In genomic region chr20:58378704-58379103, GRCh38 we compare ENCODE assay signal across 26 cellular contexts. TPM values are rescaled to one million over a fixed set of nuclear protein-coding genes. Genes with fewer than 3 reads are reported as not detected.
A peak's percentile ranks its signal among the peaks of the same experiment; 100 is the strongest.
DNase-seq lines count a peak whose midpoint lies in the region; ATAC-seq and TF ChIP-seq lines count a peak whose summit lies in the region.
"Had no signal": no experiment of that assay in that cellular context is flagged by ENCODE, and none has a peak within 500 bp of the region (broad histone marks: within the 10 kb centered on the region; RNA-seq: fewer than 3 reads in every experiment).

No MANE protein-coding gene starts in this region.

- H3K4me1 ChIP-seq in OCI-LY1 (ENCODE audit: insufficient read depth, low read length, severe bottlenecking), result no peaks in the 10 kb centered on the region
- no peaks in the 10 kb centered on the region for H3K4me1 ChIP-seq in testis
- H3K4me1 ChIP-seq: right atrium auricular region had no signal

- H3K9me3 ChIP-seq in OCI-LY1 (ENCODE audit: low read length) (peaks cover 10% of the 10 kb centered on the region; the same call in 1 of the 2 replicates), testis (no peaks in the 10 kb centered on the region)
- H3K9me3 ChIP-seq: right atrium auricular region had no signal

- H3K27me3 ChIP-seq in OCI-LY1 (ENCODE audit: insufficient read depth, low read length) (peaks cover 4% of the 10 kb centered on the region; the same call in 1 of the 2 replicates), testis (no peaks in the 10 kb centered on the region)
- H3K27me3 ChIP-seq: BLaER1 treated with 17β-estradiol and CSF1 and Interleukin-3, amounts not matched to agents 10 nM and 100 nM; right atrium auricular region had no signal

- no peaks in the 10 kb centered on the region for H3K79me2 ChIP-seq in OCI-LY1 (ENCODE audit: insufficient read depth, low read length)

- no peaks in the 10 kb centered on the region for H3K36me3 Mint-ChIP-seq in activated CD8-positive, alpha-beta memory T cell treated with anti-CD3 and anti-CD28 coated beads, Interleukin-2, amount 10 ng/mL, durations not matched to agents 7 days and 5 days
- peaks cover 8 to 11% of the 10 kb centered on the region in 2 donors for H3K36me3 Mint-ChIP-seq in activated naive CD4-positive, alpha-beta T cell treated with anti-CD3 and anti-CD28 coated beads, Interleukin-2, amount 50 U/mL, for 72 hours

- no peak overlapping the region for H3K4me3 ChIP-seq in OCI-LY1 (ENCODE audit: low read depth, low read length, poor library complexity, severe bottlenecking)
- H3K4me3 ChIP-seq in choroid plexus epithelial cell (ENCODE audit: low read depth, low read length), result no peak overlapping the region
- H3K4me3 ChIP-seq in retinal pigment epithelial cell (ENCODE audit: low read length), result no peak overlapping the region
- no peak overlapping the region for H3K4me3 ChIP-seq in testis
- H3K4me3 ChIP-seq: BLaER1 treated with 17β-estradiol and CSF1 and Interleukin-3, amounts not matched to agents 10 nM and 100 nM; coronary artery; heart left ventricle; right atrium auricular region had no signal

- no peaks in the 10 kb centered on the region; the same call in 1 of the 2 replicates for H3K36me3 ChIP-seq in OCI-LY1 (ENCODE audit: insufficient read depth, low read length)
- H3K36me3 ChIP-seq in testis (ENCODE audit: low read depth, missing control alignments), result no peaks in the 10 kb centered on the region
- H3K36me3 ChIP-seq: BLaER1 treated with 17β-estradiol and CSF1 and Interleukin-3, amounts not matched to agents 10 nM and 100 nM; heart left ventricle; right atrium auricular region; WERI-Rb-1 had no signal

- H3K9ac ChIP-seq in OCI-LY1 (ENCODE audit: low read length), result no peak overlapping the region
- H3K9ac ChIP-seq: BLaER1 treated with 17β-estradiol and CSF1 and Interleukin-3, amounts not matched to agents 10 nM and 100 nM had no signal

- no peaks in the 10 kb centered on the region for H3K9me2 ChIP-seq in OCI-LY1 (ENCODE audit: low read depth, low read length)

- ATAC-seq in activated CD8-positive, alpha-beta memory T cell treated with anti-CD3 and anti-CD28 coated beads, Interleukin-2, amount 10 ng/mL, durations not matched to agents 7 days and 5 days, result no peak
- ATAC-seq in activated naive CD4-positive, alpha-beta T cell treated with anti-CD3 and anti-CD28 coated beads, Interleukin-2, amount 50 U/mL, for 72 hours, result no peak
- ATAC-seq: activated T-helper 17 cell treated with anti-CD3 and anti-CD28 coated beads, Interleukin-2, amount 50 U/mL, for 72 hours; heart left ventricle; left lobe of liver; naive thymus-derived CD4-positive, alpha-beta T cell; stimulated activated naive CD8-positive, alpha-beta T cell treated with anti-CD3 and anti-CD28 coated beads, Interleukin-15, amount 100 ng/mL, for 72 hours had no signal

- 75 to 76% methylated on average over 3 of the region's 3 CpGs for WGBS in testis, 2 donors

- CTCF ChIA-PET in activated CD8-positive, alpha-beta memory T cell treated with anti-CD3 and anti-CD28 coated beads, Interleukin-2, amount 10 ng/mL, durations not matched to agents 7 days and 5 days (lab: Charles Lee), result no interaction called here

- TF ChIP-seq CTCF in OCI-LY1 (IDR thresholded peaks at IDR 0.05; ENCODE audit: low read length), result peak; percentile 28; the same call in 1 of the 2 replicates
- TF ChIP-seq CTCF in choroid plexus epithelial cell (conservative IDR thresholded peaks at IDR 0.05; ENCODE audit: low read depth, low read length), result peak; percentile 26
- TF ChIP-seq CTCF in retinal pigment epithelial cell (conservative IDR thresholded peaks at IDR 0.05; ENCODE audit: low read depth, low read length), result peak; percentile 20
- TF ChIP-seq CTCF in testis (IDR thresholded peaks at IDR 0.05), result no peak

- peak; percentile 22 for DNase-seq in SIG-M5 treated with dmso at 0.1 percent for 504 hours (lab: John Stamatoyannopoulos, UW; ENCODE audit: unreplicated experiment)
- DNase-seq in SIG-M5 (lab: John Stamatoyannopoulos, UW), result no peak
- no peak for DNase-seq in choroid plexus epithelial cell (ENCODE audit: low read depth)
- DNase-seq in retinal pigment epithelial cell (ENCODE audit: low read depth), result no peak
- DNase-seq in activated CD8-positive, alpha-beta memory T cell treated with anti-CD3 and anti-CD28 coated beads, Interleukin-2, amount 10 ng/mL, durations not matched to agents 7 days and 5 days, result no peak
- DNase-seq in testis, result no peak
- no peak for DNase-seq in activated naive CD4-positive, alpha-beta T cell treated with anti-CD3 and anti-CD28 coated beads, Interleukin-2, amount 50 U/mL, for 72 hours (ENCODE audit: low spot score in 2 of 2)
- DNase-seq: 8988T; activated CD4-positive, alpha-beta T cell treated with anti-CD3 and anti-CD28 coated beads, Interleukin-2, amount 50 U/mL, for 1 hour; activated naive CD8-positive, alpha-beta T cell treated with anti-CD3 and anti-CD28 coated beads, Interleukin-2, amount 10 ng/mL, durations not matched to agents 7 days and 5 days; EL; heart left ventricle; mesendoderm; naive thymus-derived CD4-positive, alpha-beta T cell; NCI-H2081 treated with DMSO at 0.1 percent for 48 hours; NCI-H446; stimulated activated naive CD8-positive, alpha-beta T cell treated with anti-CD3 and anti-CD28 coated beads, Interleukin-15, amount 100 ng/mL, for 72 hours; trophoblast cell; WERI-Rb-1 had no signal

- H3F3A ChIP-seq in OCI-LY1 (ENCODE audit: insufficient read depth, low read length), result no peaks in the 10 kb centered on the region

- TF ChIP-seq POLR2A in testis (IDR thresholded peaks at IDR 0.05), result no peak

- no peak overlapping the region for H3K4me2 ChIP-seq in OCI-LY1 (ENCODE audit: low read length)

- H3K4me3 Mint-ChIP-seq in activated CD8-positive, alpha-beta memory T cell treated with anti-CD3 and anti-CD28 coated beads, Interleukin-2, amount 10 ng/mL, durations not matched to agents 7 days and 5 days, result no peak overlapping the region
- H3K4me3 Mint-ChIP-seq: activated naive CD8-positive, alpha-beta T cell treated with anti-CD3 and anti-CD28 coated beads, Interleukin-2, amount 10 ng/mL, durations not matched to agents 7 days and 5 days; activated T-helper 17 cell treated with anti-CD3 and anti-CD28 coated beads, Interleukin-2, amount 50 U/mL, for 72 hours; naive thymus-derived CD4-positive, alpha-beta T cell; stimulated activated naive CD8-positive, alpha-beta T cell treated with anti-CD3 and anti-CD28 coated beads, Interleukin-15, amount 100 ng/mL, for 72 hours; T-helper 2 cell treated with Interferon-gamma antibody and Interleukin-4, amounts not matched to agents 5 μg/mL and 100 μg/mL, for 36 hours had no signal

- intact Hi-C loops in testis (cut with DNase I; ENCODE audit: low total_unique reads), result no loop called here

- no peak overlapping the region for H3K27ac ChIP-seq in OCI-LY1 (ENCODE audit: low read depth, low read length, poor library complexity, severe bottlenecking)
- no peak overlapping the region for H3K27ac ChIP-seq in testis
- H3K27ac ChIP-seq: BLaER1 treated with 17β-estradiol and CSF1 and Interleukin-3, amounts not matched to agents 10 nM and 100 nM; coronary artery; heart left ventricle; right atrium auricular region; WERI-Rb-1 had no signal

- H2AFZ ChIP-seq in OCI-LY1 (ENCODE audit: low read length), result no peak overlapping the region

- peaks cover 20% of the 10 kb centered on the region for H3K27me3 Mint-ChIP-seq in activated CD8-positive, alpha-beta memory T cell treated with anti-CD3 and anti-CD28 coated beads, Interleukin-2, amount 10 ng/mL, durations not matched to agents 7 days and 5 days

- no peaks in the 10 kb centered on the region for H3K4me1 Mint-ChIP-seq in activated CD8-positive, alpha-beta memory T cell treated with anti-CD3 and anti-CD28 coated beads, Interleukin-2, amount 10 ng/mL, durations not matched to agents 7 days and 5 days
- H3K4me1 Mint-ChIP-seq: activated T-helper 17 cell treated with anti-CD3 and anti-CD28 coated beads, Interleukin-2, amount 50 U/mL, for 72 hours; stimulated activated naive CD8-positive, alpha-beta T cell treated with anti-CD3 and anti-CD28 coated beads, Interleukin-15, amount 100 ng/mL, for 72 hours had no signal

- peaks cover 7% of the 10 kb centered on the region for H3K9me3 Mint-ChIP-seq in activated CD8-positive, alpha-beta memory T cell treated with anti-CD3 and anti-CD28 coated beads, Interleukin-2, amount 10 ng/mL, durations not matched to agents 7 days and 5 days (ENCODE audit: low read depth)
- peaks cover 9 to 11% of the 10 kb centered on the region in 2 donors for H3K9me3 Mint-ChIP-seq in activated naive CD4-positive, alpha-beta T cell treated with anti-CD3 and anti-CD28 coated beads, Interleukin-2, amount 50 U/mL, for 72 hours

- H4K20me1 ChIP-seq in OCI-LY1 (ENCODE audit: insufficient read depth, low read length), result no peaks in the 10 kb centered on the region
- H4K20me1 ChIP-seq: BLaER1 treated with 17β-estradiol and CSF1 and Interleukin-3, amounts not matched to agents 10 nM and 100 nM had no signal

- H3K27ac Mint-ChIP-seq in activated CD8-positive, alpha-beta memory T cell treated with anti-CD3 and anti-CD28 coated beads, Interleukin-2, amount 10 ng/mL, durations not matched to agents 7 days and 5 days, result no peak overlapping the region
- no peak overlapping the region for H3K27ac Mint-ChIP-seq in activated naive CD4-positive, alpha-beta T cell treated with anti-CD3 and anti-CD28 coated beads, Interleukin-2, amount 50 U/mL, for 72 hours
- H3K27ac Mint-ChIP-seq: activated naive CD8-positive, alpha-beta T cell treated with anti-CD3 and anti-CD28 coated beads, Interleukin-2, amount 10 ng/mL, durations not matched to agents 7 days and 5 days; activated T-helper 17 cell treated with anti-CD3 and anti-CD28 coated beads, Interleukin-2, amount 50 U/mL, for 72 hours; naive thymus-derived CD4-positive, alpha-beta T cell; T-helper 2 cell treated with Interferon-gamma antibody and Interleukin-4, amounts not matched to agents 5 μg/mL and 100 μg/mL, for 36 hours had no signal

RNA-seq across cellular contexts. Expression of gene VAPB, which starts 10.3 kb away (rescaled TPM):
- 10 to 100 TPM; 25.5 to 31.3 TPM for total RNA-seq in activated CD8-positive, alpha-beta memory T cell treated with anti-CD3 and anti-CD28 coated beads, Interleukin-2, amount 10 ng/mL, durations not matched to agents 7 days and 5 days
- total RNA-seq in testis, result 10 to 100 TPM; 23.5 to 23.8 TPM
- polyA plus RNA-seq in testis (ENCODE audit: insufficient read depth, low read depth, low replicate concordance), result 31.4 TPM
- 10 to 100 TPM; 28.0 to 43.5 TPM for total RNA-seq in activated naive CD4-positive, alpha-beta T cell treated with anti-CD3 and anti-CD28 coated beads, Interleukin-2, amount 50 U/mL, for 72 hours

Comparison
In these comparisons a context has a peak if more than half of its experiments do, and no peak if none do; other contexts are left out.
1. CTCF ChIP-seq: peak in OCI-LY1 (single experiment), choroid plexus epithelial cell (single experiment) and retinal pigment epithelial cell (single experiment); none in testis (0 of 3).